Comparison of ENCODE assay signal across 7 cellular contexts in genomic region chr9:32579706-32580331, GRCh38. TPM values are rescaled to one million over a fixed set of nuclear protein-coding genes. Genes with fewer than 3 reads are reported as not detected.
DNase-seq lines count a peak whose midpoint lies in the region; ATAC-seq, FAIRE-seq and TF ChIP-seq lines count a peak whose summit lies in the region.

No MANE protein-coding gene starts in this region.

- intact Hi-C loops in posterior cingulate gyrus (cut with DNase I) = loop anchor here (1.0 to 10.0 kb wide), 3 partner anchors 135 to 389 kb away; no protein-coding TSS in a partner anchor

- DNase-seq in GM12891 (ENCODE audit: insufficient read length, low spot score) (no peak), RWPE2 (ENCODE audit: low spot score) (no peak), germinal center (ENCODE audit: low spot score) (peak; percentile 39), posterior cingulate gyrus (peak; percentile 20 to 95 (median 78)), ureter (ENCODE audit: low spot score) (peak; percentile 73)
- DNase-seq in Jurkat, Clone E6-1 (ENCODE audit: low read depth, low spot score) = peak; percentile 52
- DNase-seq in activated gamma-delta T cell treated with anti-CD3 and anti-CD28 coated beads, Interleukin-2, amount 50 U/mL, for 16 hours (ENCODE audit: low read depth) = peak; percentile 69

- H3K27ac ChIP-seq in RWPE2 (ENCODE audit: poor library complexity, severe bottlenecking) = no peak overlapping the region

- H3K4me1 ChIP-seq in RWPE2 (ENCODE audit: insufficient read depth, poor library complexity, severe bottlenecking) = no peaks in the 10 kb centered on the region

- no peaks in the 10 kb centered on the region for H3K27me3 ChIP-seq in RWPE2 (ENCODE audit: insufficient read depth, poor library complexity, severe bottlenecking)

- peak; percentile 13 for FAIRE-seq in GM12891 (lab: Jason Lieb, UNC)

- no peak overlapping the region for H3K4me3 ChIP-seq in Jurkat, Clone E6-1 (ENCODE audit: low read length)
- H3K4me3 ChIP-seq in RWPE2 (ENCODE audit: severe bottlenecking) = no peak overlapping the region

- ATAC-seq in RWPE2 (ENCODE audit: low read depth) = no peak

- TF ChIP-seq CTCF in RWPE2 (IDR thresholded peaks at IDR 0.05; ENCODE audit: poor library complexity, severe bottlenecking) = peak; percentile 96

- no peaks in the 10 kb centered on the region for H3K9me3 ChIP-seq in RWPE2 (ENCODE audit: severe bottlenecking)

- TF ChIP-seq POLR2A in GM12891 (IDR thresholded peaks at IDR 0.05; ENCODE audit: low read depth, low read length) = no peak

- H3K36me3 ChIP-seq in RWPE2 (ENCODE audit: low read depth) = no peaks in the 10 kb centered on the region

TF ChIP-seq in GM12891, 5 proteins besides CTCF, POLR2A, EP300 and RAD21:
- TF ChIP-seq PAX5 (IDR thresholded peaks at IDR 0.05; ENCODE audit: insufficient read depth, low read length, severe bottlenecking) (no peak), TAF1 (IDR thresholded peaks at IDR 0.05; ENCODE audit: low read depth, low read length) (no peak), SPI1 (IDR thresholded peaks at IDR 0.05; ENCODE audit: low read depth, low read length) (no peak), POLR2AphosphoS5 (IDR thresholded peaks at IDR 0.05; ENCODE audit: low read depth, low read length) (no peak), POU2F2 (IDR thresholded peaks at IDR 0.05; ENCODE audit: low read depth, low read length) (no peak)

RNA-seq across cellular contexts. Expression of gene NDUFB6, which starts 6.9 kb away (rescaled TPM):
- polyA plus RNA-seq in GM12891 (2012; ENCODE audit: low read depth, missing spikeins) = 53.2 TPM
- polyA plus RNA-seq in Jurkat, Clone E6-1 (2012; ENCODE audit: insufficient read depth, insufficient read length) = 164 TPM
- 30.5 TPM for total RNA-seq in ureter

RNA-seq across cellular contexts. Expression of gene TOPORS, which starts 27.4 kb away (rescaled TPM):
- 9.8 TPM for polyA plus RNA-seq in GM12891 (2012; ENCODE audit: low read depth, missing spikeins)
- polyA plus RNA-seq in Jurkat, Clone E6-1 (2012; ENCODE audit: insufficient read depth, insufficient read length) = 18.0 TPM
- 13.3 TPM for total RNA-seq in ureter

RNA-seq across cellular contexts. Expression of gene SMIM27, which starts 27.7 kb away (rescaled TPM):
- 59.3 TPM for polyA plus RNA-seq in GM12891 (2012; ENCODE audit: low read depth, missing spikeins)
- 32.3 TPM for polyA plus RNA-seq in Jurkat, Clone E6-1 (2012; ENCODE audit: insufficient read depth, insufficient read length)
- total RNA-seq in ureter = 12.3 TPM

RNA-seq across cellular contexts. Expression of gene RIGI, which starts 53.8 kb away (rescaled TPM):
- 2.9 TPM for polyA plus RNA-seq in GM12891 (2012; ENCODE audit: low read depth, missing spikeins)
- 3.8 TPM for polyA plus RNA-seq in Jurkat, Clone E6-1 (2012; ENCODE audit: insufficient read depth, insufficient read length)
- 10.0 TPM for total RNA-seq in ureter

RNA-seq across cellular contexts. Expression of gene TAF1L, which starts 55.6 kb away (rescaled TPM):
- 0.01 TPM for polyA plus RNA-seq in GM12891 (2012; ENCODE audit: low read depth, missing spikeins)
- polyA plus RNA-seq in Jurkat, Clone E6-1 (2012; ENCODE audit: insufficient read depth, insufficient read length) = not detected
- not detected for total RNA-seq in ureter

Comparison
In these comparisons a context has a peak if more than half of its experiments do, and no peak if none do; other contexts are left out.
1. DNase-seq: peak in Jurkat, Clone E6-1 (single experiment), activated gamma-delta T cell treated with anti-CD3 and anti-CD28 coated beads, Interleukin-2, amount 50 U/mL, for 16 hours (single experiment), germinal center (single experiment), posterior cingulate gyrus (10 of 10) and ureter (single experiment); none in GM12891 (single experiment) and RWPE2 (single experiment).